ENCODE assay signal across 8 cellular contexts in genomic region chr10:61974611-61975010, GRCh38.
DNase-seq lines count a peak whose midpoint lies in the region; ATAC-seq, FAIRE-seq and TF ChIP-seq lines count a peak whose summit lies in the region.

No MANE protein-coding gene starts in this region.

- no peak overlapping the region for H3K56ac ChIP-seq in IMR-90 (ENCODE audit: extremely low read depth, insufficient read depth, low read length)

- in situ Hi-C loops in IMR-90 (cut with MboI; ENCODE audit: low sequenced_read_pairs) = no loop called here

- no peak for TF ChIP-seq EP300 in A549 (IDR thresholded peaks at IDR 0.05)

- POLR2A ChIA-PET in A549 (lab: Yijun Ruan, JAX) (no interaction called here), IMR-90 (lab: Charles Lee; ENCODE audit: unreplicated experiment) (interaction anchor here (0.5 kb wide), 1 partner anchor 64 kb away, joined by 5 read pairs; no protein-coding TSS in a partner anchor)

- H2AFZ ChIP-seq in IMR-90 (replicated peaks; ENCODE audit: low read length, poor library complexity) (no peak overlapping the region), astrocyte (ENCODE audit: low read depth, low read length) (no peak overlapping the region)

- WGBS in A549 (ENCODE audit: missing lambda C conversion rate) = 81% methylated on average over 6 of the region's 6 CpGs
- WGBS in IMR-90 (ENCODE audit: extremely low coverage in 2 of 2, insufficient read length in 1 of 2), 2 experiments = 0% methylated on average over 2 of the region's 6 CpGs; no CpG with 5 or more reads in 1 of the 2 experiments

- H3K27me3 Mint-ChIP-seq in astrocyte (ENCODE audit: low read depth, unreplicated experiment) = no peaks in the 10 kb centered on the region

- peaks cover 10% of the 10 kb centered on the region for H3K36me3 ChIP-seq in IMR-90 (ENCODE audit: control insufficient read depth, insufficient read depth, low read length)
- H3K36me3 ChIP-seq in astrocyte (ENCODE audit: insufficient read depth, low read length) = no peaks in the 10 kb centered on the region

- TF ChIP-seq RAD21 in A549 (conservative IDR thresholded peaks at IDR 0.05 in 1 of 2, IDR thresholded peaks at IDR 0.05 in 1 of 2) = no peak
- no peak for TF ChIP-seq RAD21 in IMR-90 (IDR thresholded peaks at IDR 0.05; ENCODE audit: low read length)

- ATAC-seq in A549 (no peak), IMR-90 (ENCODE audit: low read depth) (peak; percentile 6; the same call in 1 of the 2 replicates), left colon (no peak), GM21515 (IDR thresholded peaks at IDR 0.05; ENCODE audit: unreplicated experiment) (no peak)

- no peak overlapping the region for H2BK20ac ChIP-seq in IMR-90 (ENCODE audit: low read depth, low read length)

- peaks cover 2% of the 10 kb centered on the region for H3K9me3 Mint-ChIP-seq in astrocyte (ENCODE audit: unreplicated experiment)

- no peak overlapping the region for H3K18ac ChIP-seq in IMR-90 (ENCODE audit: low read depth, low read length)

- H3K36me3 Mint-ChIP-seq in astrocyte (ENCODE audit: low read depth, unreplicated experiment) = peaks cover 11% of the 10 kb centered on the region

- H2BK15ac ChIP-seq in IMR-90 (ENCODE audit: low read depth, low read length) = no peak overlapping the region

- no peak overlapping the region for H3K4ac ChIP-seq in IMR-90 (ENCODE audit: low read depth, low read length)

- peaks cover 30% of the 10 kb centered on the region; the same call in 1 of the 2 replicates for H4K20me1 ChIP-seq in IMR-90 (ENCODE audit: insufficient read depth, low read length)
- peaks cover 14% of the 10 kb centered on the region for H4K20me1 ChIP-seq in astrocyte (ENCODE audit: insufficient read depth, low read length)

- no peak overlapping the region for H2AK5ac ChIP-seq in IMR-90 (ENCODE audit: low read depth, low read length)

- H3K27me3 ChIP-seq in IMR-90 (ENCODE audit: control insufficient read depth, insufficient read depth, low read length) = no peaks in the 10 kb centered on the region
- H3K27me3 ChIP-seq in astrocyte (ENCODE audit: insufficient read depth, low read length) = no peaks in the 10 kb centered on the region

- intact Hi-C loops in IMR-90 (cut with micrococcal nuclease) (no loop called here), left colon (cut with DNase I, micrococcal nuclease) (no loop called here)

- H3K4me1 Mint-ChIP-seq in astrocyte (ENCODE audit: low read depth, unreplicated experiment) = peaks cover 33% of the 10 kb centered on the region

- H3K9ac ChIP-seq in IMR-90 (ENCODE audit: low read depth, low read length) (no peak overlapping the region; the same call in 1 of the 2 replicates), astrocyte (ENCODE audit: low read length) (peak overlapping the region; percentile 8)

- TF ChIP-seq POLR2A in A549 (IDR thresholded peaks at IDR 0.05; ENCODE audit: low read length) (no peak), IMR-90 (IDR thresholded peaks at IDR 0.05; ENCODE audit: low read depth, low read length) (no peak)

- H3K27ac Mint-ChIP-seq in astrocyte (ENCODE audit: unreplicated experiment) = peak overlapping the region; percentile 67

- H3K27ac ChIP-seq in A549 (no peak overlapping the region), IMR-90 (ENCODE audit: insufficient read depth, low read length) (no peak overlapping the region; the same call in 1 of the 2 replicates), astrocyte (ENCODE audit: low read depth, low read length) (peak overlapping the region; percentile 22)

- no peaks in the 10 kb centered on the region for H3K9me3 ChIP-seq in A549
- H3K9me3 ChIP-seq in IMR-90 (ENCODE audit: control insufficient read depth, insufficient read depth, low read length) = no peaks in the 10 kb centered on the region
- no peaks in the 10 kb centered on the region for H3K9me3 ChIP-seq in astrocyte (ENCODE audit: insufficient read depth, low read depth, low read length)

- H3K79me2 ChIP-seq in astrocyte (ENCODE audit: insufficient read depth, low read length) = peaks cover 29% of the 10 kb centered on the region

- H2BK5ac ChIP-seq in IMR-90 (ENCODE audit: low read depth, low read length, poor library complexity, severe bottlenecking) = peak overlapping the region; percentile 25

- CTCF ChIA-PET in A549 (lab: Yijun Ruan, JAX) (no interaction called here), IMR-90 (lab: Yijun Ruan, JAX) (interaction anchor here (0.6 kb wide), 1 partner anchor 446 kb away, joined by 3 read pairs; no protein-coding TSS in a partner anchor)

- no peak overlapping the region for H2BK120ac ChIP-seq in IMR-90 (ENCODE audit: low read depth, low read length)

- no peaks in the 10 kb centered on the region; the same call in none of the 2 replicates for H3K9me1 ChIP-seq in IMR-90 (ENCODE audit: insufficient read depth, low read length)

- no peak overlapping the region for H3K4me3 ChIP-seq in A549
- no peak overlapping the region for H3K4me3 ChIP-seq in IMR-90 (ENCODE audit: insufficient read depth, low read depth, low read length)
- no peak overlapping the region for H3K4me3 ChIP-seq in astrocyte (ENCODE audit: insufficient read depth, low read depth, low read length)

- H3K4me3 Mint-ChIP-seq in astrocyte (ENCODE audit: unreplicated experiment) = no peak overlapping the region

- no peak overlapping the region for H2AK9ac ChIP-seq in IMR-90 (replicated peaks; ENCODE audit: low read depth, low read length, poor library complexity)

- peaks cover 29 to 61% of the 10 kb centered on the region in 2 experiments for H3K79me1 ChIP-seq in IMR-90 (ENCODE audit: low read depth in 1 of 2, low read length in 2 of 2)

- no peak overlapping the region for H3K23ac ChIP-seq in IMR-90 (ENCODE audit: low read depth, low read length)

- no peak overlapping the region for H4K8ac ChIP-seq in IMR-90 (ENCODE audit: low read depth in 2 of 2, low read length in 2 of 2)

- H3K4me2 ChIP-seq in A549 = peak overlapping the region; percentile 44
- peak overlapping the region; percentile 85 for H3K4me2 ChIP-seq in IMR-90 (ENCODE audit: low read depth, low read length)
- H3K4me2 ChIP-seq in astrocyte (ENCODE audit: low read length) = peak overlapping the region; percentile 54

- dilution Hi-C loops in IMR-90 (cut with HindIII; ENCODE audit: low sequenced_read_pairs, unreplicated experiment) = no loop called here

- H4K91ac ChIP-seq in IMR-90 (ENCODE audit: insufficient read depth, low read depth, low read length) = no peak overlapping the region

- TF ChIP-seq CTCF in A549 (IDR thresholded peaks at IDR 0.05) (no peak), IMR-90 (conservative IDR thresholded peaks at IDR 0.05; ENCODE audit: low read depth, low read length) (no peak), astrocyte (IDR thresholded peaks at IDR 0.05; ENCODE audit: insufficient read depth, low read depth, low read length) (no peak)

- no peak overlapping the region for H4K5ac ChIP-seq in IMR-90 (ENCODE audit: low read depth, low read length)

- BruUV-seq in IMR-90 (replicated peaks; lab: Mats Ljungman, UMichigan) = no TSS peak

- no peak overlapping the region for H3K14ac ChIP-seq in IMR-90 (replicated peaks; ENCODE audit: low read depth, low read length)

- DNase-seq in A549 (ENCODE audit: low read depth in 1 of 2, low spot score in 1 of 2) (no peak), IMR-90 (peak; percentile 75), astrocyte (ENCODE audit: low read depth) (peak; percentile 52), left colon (peak; percentile 51 to 74), SKM-1 treated with dmso at 0.1 percent for 144 hours (lab: John Stamatoyannopoulos, UW; ENCODE audit: unreplicated experiment) (no peak), GM19238 (ENCODE audit: insufficient read length, low spot score) (no peak)
- no peak for DNase-seq in activated CD8-positive, alpha-beta memory T cell treated with anti-CD3 and anti-CD28 coated beads for 24 hours

- H3K4me1 ChIP-seq in A549 (peaks cover 24% of the 10 kb centered on the region), IMR-90 (ENCODE audit: control insufficient read depth, insufficient read depth, low read length) (peaks cover 12% of the 10 kb centered on the region), astrocyte (ENCODE audit: insufficient read depth, low read length) (peaks cover 28% of the 10 kb centered on the region)

- FAIRE-seq in A549 (lab: Jason Lieb, UNC) (no peak), astrocyte (lab: Jason Lieb, UNC) (no peak)

TF ChIP-seq in A549, 52 proteins besides CTCF, POLR2A, EP300 and RAD21 (continues in another document):
- no peak for TF ChIP-seq FOSB (CRISPR knock-in tag; IDR thresholded peaks at IDR 0.05)
- TF ChIP-seq NFE2L2 (conservative IDR thresholded peaks at IDR 0.05; ENCODE audit: low read length) = no peak
- TF ChIP-seq CHD4 (IDR thresholded peaks at IDR 0.05; ENCODE audit: borderline replicate concordance) = no peak
- TF ChIP-seq, protein P1, sequence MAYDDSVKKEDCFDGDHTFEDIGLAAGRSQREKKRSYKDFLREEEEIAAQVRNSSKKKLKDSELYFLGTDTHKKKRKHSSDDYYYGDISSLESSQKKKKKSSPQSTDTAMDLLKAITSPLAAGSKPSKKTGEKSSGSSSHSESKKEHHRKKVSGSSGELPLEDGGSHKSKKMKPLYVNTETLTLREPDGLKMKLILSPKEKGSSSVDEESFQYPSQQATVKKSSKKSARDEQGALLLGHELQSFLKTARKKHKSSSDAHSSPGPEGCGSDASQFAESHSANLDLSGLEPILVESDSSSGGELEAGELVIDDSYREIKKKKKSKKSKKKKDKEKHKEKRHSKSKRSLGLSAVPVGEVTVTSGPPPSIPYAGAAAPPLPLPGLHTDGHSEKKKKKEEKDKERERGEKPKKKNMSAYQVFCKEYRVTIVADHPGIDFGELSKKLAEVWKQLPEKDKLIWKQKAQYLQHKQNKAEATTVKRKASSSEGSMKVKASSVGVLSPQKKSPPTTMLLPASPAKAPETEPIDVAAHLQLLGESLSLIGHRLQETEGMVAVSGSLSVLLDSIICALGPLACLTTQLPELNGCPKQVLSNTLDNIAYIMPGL (CRISPR knock-in tag; IDR thresholded peaks at IDR 0.05; ENCODE audit: borderline replicate concordance) = no peak

TF ChIP-seq in IMR-90, 13 proteins besides CTCF, POLR2A, EP300 and RAD21 (continues in another document):
- TF ChIP-seq CEBPB (IDR thresholded peaks at IDR 0.05; ENCODE audit: low read depth, low read length) (no peak), MAZ (IDR thresholded peaks at IDR 0.05; ENCODE audit: borderline replicate concordance, low read depth, low read length) (no peak), CHD1 (IDR thresholded peaks at IDR 0.05; ENCODE audit: low read depth, low read length) (no peak), RFX5 (IDR thresholded peaks at IDR 0.05; ENCODE audit: low read depth, low read length) (no peak), SMC3 (IDR thresholded peaks at IDR 0.05; ENCODE audit: low read depth, low read length) (no peak), FOS (IDR thresholded peaks at IDR 0.05; ENCODE audit: low read depth, low read length) (no peak), USF2 (IDR thresholded peaks at IDR 0.05; ENCODE audit: low read depth, low read length) (no peak)

Comparison
In these comparisons a context has a peak if more than half of its experiments do, and no peak if none do; other contexts are left out.
1. DNase-seq: peak in IMR-90 (single experiment), astrocyte (single experiment) and left colon (2 of 2); none in A549 (0 of 2), activated CD8-positive, alpha-beta memory T cell treated with anti-CD3 and anti-CD28 coated beads for 24 hours (single experiment), SKM-1 treated with dmso at 0.1 percent for 144 hours (single experiment) and GM19238 (single experiment).
2. Peak in every context shown above with its lines, with median percentiles within 50 percentile points of each other: H3K4me2 ChIP-seq.